Comparison of ENCODE assay signal across 8 cellular contexts in genomic region chr22:20885557-20886323, GRCh38. TPM values are rescaled to one million over a fixed set of nuclear protein-coding genes. Genes with fewer than 3 reads are reported as not detected.
DNase-seq lines count a peak whose midpoint lies in the region; ATAC-seq and TF ChIP-seq lines count a peak whose summit lies in the region.

No MANE protein-coding gene starts in this region.

- H3K4me1 Mint-ChIP-seq in natural killer cell, result peaks cover 9% of the 10 kb centered on the region in 2 donors

- H3K9me3 Mint-ChIP-seq in natural killer cell, result no peaks in the 10 kb centered on the region

- DNase-seq in CMK (ENCODE audit: low read depth) (peak; percentile 63), NT2/D1 (ENCODE audit: low read depth, low spot score) (peak; percentile 62), fibroblast of villous mesenchyme (ENCODE audit: low read depth) (peak; percentile 92), natural killer cell (peak; percentile 56), stromal cell of bone marrow (ENCODE audit: low read depth) (peak; percentile 61)
- DNase-seq in activated T-cell treated with anti-CD3 and anti-CD28 coated beads, Interleukin-2, amount 50 U/mL, for 48 hours, result peak; percentile 61 to 68

- peaks cover 55% of the 10 kb centered on the region for H3K36me3 ChIP-seq in NT2/D1 (ENCODE audit: insufficient read depth, insufficient read length, low read length)

- H3K27ac Mint-ChIP-seq in natural killer cell, result peak overlapping the region; percentile 66 to 86

- no peaks in the 10 kb centered on the region for H3K9me3 ChIP-seq in NT2/D1 (ENCODE audit: insufficient read depth, low read length)

- intact Hi-C loops in natural killer cell (cut with micrococcal nuclease), result no loop called here

- H3K27me3 ChIP-seq in NT2/D1 (ENCODE audit: insufficient read depth, insufficient read length), result no peaks in the 10 kb centered on the region

- H3K4me3 ChIP-seq in NT2/D1 (ENCODE audit: insufficient read length, low read depth), result no peak overlapping the region
- no peak overlapping the region for H3K4me3 ChIP-seq in fibroblast of villous mesenchyme (ENCODE audit: low read depth, low read length)

- peak overlapping the region; percentile 44 for H3K9ac ChIP-seq in NT2/D1 (ENCODE audit: insufficient read length, low read depth)

- no peaks in the 10 kb centered on the region for H3K27me3 Mint-ChIP-seq in natural killer cell (ENCODE audit: low read depth in 2 of 2)

- no peaks in the 10 kb centered on the region for H3K4me1 ChIP-seq in NT2/D1 (ENCODE audit: insufficient read depth, insufficient read length)

- H3K36me3 Mint-ChIP-seq in natural killer cell, result peaks cover 51% of the 10 kb centered on the region

- ATAC-seq in HG02759 (IDR thresholded peaks at IDR 0.05; ENCODE audit: unreplicated experiment) (peak; percentile 67), natural killer cell (peak; percentile 94 to 99 (median 98)), GM18517 (IDR thresholded peaks at IDR 0.05; ENCODE audit: unreplicated experiment) (no peak)

- no peak overlapping the region for H3K4me3 Mint-ChIP-seq in natural killer cell

- TF ChIP-seq CTCF in fibroblast of villous mesenchyme (IDR thresholded peaks at IDR 0.05; ENCODE audit: insufficient read depth, low read depth, low read length) (peak; percentile 98), natural killer cell (IDR thresholded peaks at IDR 0.05) (peak; percentile 64)

RNA-seq across cellular contexts. Expression of gene SNAP29, which starts 26.9 kb away (rescaled TPM):
- 13.2 and 14.7 TPM in 2 replicates for total RNA-seq in fibroblast of villous mesenchyme
- total RNA-seq in natural killer cell, result 10 to 100 TPM; 35.1 to 40.3 (median 36.8) TPM

RNA-seq across cellular contexts. Expression of gene PI4KA, which starts 27.1 kb away (rescaled TPM):
- 65.7 and 73.4 TPM in 2 replicates for total RNA-seq in fibroblast of villous mesenchyme
- 100 to 1,000 TPM; 208 to 233 (median 215) TPM for total RNA-seq in natural killer cell

RNA-seq across cellular contexts. Expression of gene CRKL, which starts 31.5 kb away (rescaled TPM):
- total RNA-seq in fibroblast of villous mesenchyme (40.3 and 57.4 TPM in 2 replicates), natural killer cell (10 to 100 TPM; 50.7 to 71.2 (median 67.4) TPM)
